Comparison of ENCODE assay signal across 19 cellular contexts in genomic region chr6:1572892-1573291, GRCh38. TPM values are rescaled to one million over a fixed set of nuclear protein-coding genes. Genes with fewer than 3 reads are reported as not detected.
"Had no signal": no experiment of that assay in that cellular context is flagged by ENCODE, and none has a peak within 500 bp of the region (broad histone marks: within the 10 kb centered on the region; RNA-seq: fewer than 3 reads in every experiment).

No MANE protein-coding gene starts in this region.

- H3K4me1 ChIP-seq: psoas muscle had no signal

- H3K4me3 ChIP-seq: coronary artery, ovary, psoas muscle, right atrium auricular region, skin epidermis, tibial nerve had no signal

- H3K27me3 ChIP-seq: ovary, right atrium auricular region, tibial nerve had no signal

- H3K9me3 ChIP-seq: ovary, psoas muscle had no signal

- H3K36me3 ChIP-seq: ovary, right atrium auricular region, tibial nerve had no signal

- H3K27ac ChIP-seq: coronary artery, ovary, psoas muscle, right atrium auricular region, tibial nerve had no signal

- ATAC-seq: activated T-helper 17 cell treated with anti-CD3 and anti-CD28 coated beads, Interleukin-2, amount 50 U/mL, for 72 hours; natural killer cell treated with Interleukin-12 subunit alpha and Interleukin-12 subunit beta and Interleukin-15 and Interleukin-18, amount 100 ng/mL, for 72 hours; WTC11 had no signal

- DNase-seq: activated CD4-positive, alpha-beta T cell treated with anti-CD3 and anti-CD28 coated beads, Interleukin-2, amount 50 U/mL, for 4 hours; activated CD8-positive, alpha-beta memory T cell treated with anti-CD3 and anti-CD28 coated beads for 24 hours; activated CD8-positive, alpha-beta memory T cell treated with anti-CD3 and anti-CD28 coated beads, Interleukin-2, amount 50 U/mL, for 4 hours; activated T-cell treated with anti-CD3 and anti-CD28 coated beads, Interleukin-2, amount 50 U/mL, for 24 hours; cerebellar nuclear complex; hippocampal formation; midbrain; ovary; psoas muscle; stimulated activated CD4-positive, alpha-beta T cell treated with anti-CD3 and anti-CD28 coated beads, Interleukin-1b, Interleukin-23, amount 100 ng/mL, for 48 hours; substantia nigra; T1000 had no signal

RNA-seq across cellular contexts. Expression of gene FOXC1, which starts 36.8 kb away (rescaled TPM):
- total RNA-seq: activated T-helper 17 cell treated with anti-CD3 and anti-CD28 coated beads, Interleukin-2, amount 50 U/mL, for 72 hours had no signal
